1 cellular context compared by ENCODE assay signal in the genomic region with DNA sequence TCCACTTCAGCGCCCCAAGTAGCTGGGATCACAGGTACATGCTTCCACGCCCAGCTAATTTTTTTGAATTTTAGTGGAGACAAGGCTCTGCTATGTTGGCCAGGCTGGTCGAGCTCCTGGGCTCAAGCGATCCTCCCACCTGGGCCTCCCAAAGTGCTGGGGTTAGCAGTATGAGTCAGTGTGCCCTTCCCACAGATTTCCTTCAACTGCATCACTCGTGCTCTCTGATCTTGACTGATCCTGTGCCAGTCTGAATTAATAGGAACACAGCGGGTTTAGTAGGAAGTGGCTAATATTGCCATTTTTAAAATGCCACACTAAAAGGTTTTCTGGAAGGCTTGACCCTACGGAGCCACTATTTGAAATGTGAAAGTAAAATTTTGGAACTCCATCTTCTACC.
TF ChIP-seq lines count a peak whose summit lies in the region.

No MANE protein-coding gene starts in this region.

TF ChIP-seq in endothelial cell of umbilical vein, 7 proteins besides CTCF, POLR2A, EP300 and RAD21:
- TF ChIP-seq, protein P1, sequence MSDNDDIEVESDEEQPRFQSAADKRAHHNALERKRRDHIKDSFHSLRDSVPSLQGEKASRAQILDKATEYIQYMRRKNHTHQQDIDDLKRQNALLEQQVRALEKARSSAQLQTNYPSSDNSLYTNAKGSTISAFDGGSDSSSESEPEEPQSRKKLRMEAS (IDR thresholded peaks at IDR 0.05; ENCODE audit: insufficient read depth, insufficient read length), result no peak
- no peak for TF ChIP-seq GATA2 (IDR thresholded peaks at IDR 0.05; ENCODE audit: insufficient read depth, insufficient read length, low read depth, low read length)
- TF ChIP-seq FOS (IDR thresholded peaks at IDR 0.05; ENCODE audit: borderline replicate concordance, insufficient read depth, low read length), result no peak
- no peak for TF ChIP-seq JUN (IDR thresholded peaks at IDR 0.05; ENCODE audit: borderline replicate concordance, insufficient read depth, insufficient read length, low read depth)
- TF ChIP-seq POLR2AphosphoS5 (IDR thresholded peaks at IDR 0.05; ENCODE audit: insufficient read depth, low read depth, low read length), result no peak
- TF ChIP-seq MYC (IDR thresholded peaks at IDR 0.05; ENCODE audit: low read depth, low read length), result no peak
- TF ChIP-seq EZH2 (IDR thresholded peaks at IDR 0.05; ENCODE audit: borderline replicate concordance, low read depth, low read length, severe bottlenecking), result no peak
